1 cellular context compared by ENCODE assay signal in genomic region chr10:59698326-59698725, GRCh38.
TF ChIP-seq lines count a peak whose summit lies in the region.

No MANE protein-coding gene starts in this region.

TF ChIP-seq in H1, 55 proteins besides CTCF, POLR2A, EP300 and RAD21:
- TF ChIP-seq CBX8 (IDR thresholded peaks at IDR 0.05; ENCODE audit: borderline replicate concordance, low read depth, low read length): no peak
- no peak for TF ChIP-seq POU5F1 (IDR thresholded peaks at IDR 0.05; ENCODE audit: low read depth, low read length)
- TF ChIP-seq KDM1A (IDR thresholded peaks at IDR 0.05; ENCODE audit: borderline replicate concordance, low read length): no peak
- no peak for TF ChIP-seq RXRA (IDR thresholded peaks at IDR 0.05; ENCODE audit: insufficient read depth, low read depth, low read length)
- no peak for TF ChIP-seq SP1 (IDR thresholded peaks at IDR 0.05; ENCODE audit: low read depth, low read length)
- TF ChIP-seq SUZ12 (IDR thresholded peaks at IDR 0.05; ENCODE audit: low read length): no peak
